In genomic region chr5:155998258-155998657, GRCh38 we compare ENCODE assay signal across 33 cellular contexts.
"Had no signal": no experiment of that assay in that cellular context is flagged by ENCODE, and none has a peak within 500 bp of the region (broad histone marks: within the 10 kb centered on the region; RNA-seq: fewer than 3 reads in every experiment).

No MANE protein-coding gene starts in this region.

- H3K4me1 ChIP-seq: adrenal gland, body of pancreas, breast epithelium had no signal

- H3K36me3 ChIP-seq: adrenal gland, brain microvascular endothelial cell, breast epithelium had no signal

- FAIRE-seq: astrocyte, TTC549 had no signal

- ATAC-seq: activated CD8-positive, alpha-beta T cell treated with anti-CD3 and anti-CD28 coated beads for 36 hours; activated naive CD4-positive, alpha-beta T cell treated with anti-CD3 and anti-CD28 coated beads, Interleukin-2, amount 50 U/mL, for 72 hours; activated T-cell treated with anti-CD3 and anti-CD28 coated beads, Interleukin-2, amount 50 U/mL, for 4 hours; activated T-cell treated with anti-CD3 and anti-CD28 coated beads, Interleukin-2, amount 50 U/mL, for 72 hours; activated T-helper 17 cell treated with anti-CD3 and anti-CD28 coated beads, Interleukin-2, amount 50 U/mL, for 72 hours; body of pancreas had no signal

- DNase-seq: activated B cell treated with CpG ODN at 0.5 μM for 24 hours; activated CD4-positive, alpha-beta memory T cell treated with anti-CD3 and anti-CD28 coated beads for 36 hours; activated CD4-positive, alpha-beta T cell treated with anti-CD3 and anti-CD28 coated beads for 4 hours; activated CD4-positive, alpha-beta T cell treated with anti-CD3 and anti-CD28 coated beads, Interleukin-2, amount 10 ng/mL, durations not matched to agents 24 days and 14 days; activated CD4-positive, alpha-beta T cell treated with anti-CD3 and anti-CD28 coated beads, Interleukin-2, amount 50 U/mL, for 1 hour; activated CD4-positive, alpha-beta T cell treated with anti-CD3 and anti-CD28 coated beads, Interleukin-2, amount 50 U/mL, for 4 hours; activated CD4-positive, CD25-positive, alpha-beta regulatory T cell treated with anti-CD3 and anti-CD28 coated beads, Interleukin-2, amount 50 U/mL, for 72 hours; activated CD8-positive, alpha-beta memory T cell treated with anti-CD3 and anti-CD28 coated beads, Interleukin-2, amount 50 U/mL, for 4 hours; activated CD8-positive, alpha-beta T cell treated with anti-CD3 and anti-CD28 coated beads for 36 hours; activated effector memory CD4-positive, alpha-beta T cell treated with anti-CD3 and anti-CD28 coated beads, Interleukin-2, amount 50 U/mL, for 16 hours; activated gamma-delta T cell treated with Interleukin-2 at 50 U/mL for 16 hours; activated naive CD4-positive, alpha-beta T cell; activated naive CD4-positive, alpha-beta T cell treated with anti-CD3 and anti-CD28 coated beads for 36 hours; activated naive CD4-positive, alpha-beta T cell treated with anti-CD3 and anti-CD28 coated beads, Interleukin-2, amount 50 U/mL, for 16 hours; activated naive CD8-positive, alpha-beta T cell treated with anti-CD3 and anti-CD28 coated beads for 36 hours; activated T-cell treated with anti-CD3 and anti-CD28 coated beads for 4 hours; activated T-cell treated with anti-CD3 and anti-CD28 coated beads, Interleukin-2, amount 50 U/mL, for 1 hour; activated T-cell treated with anti-CD3 and anti-CD28 coated beads, Interleukin-2, amount 50 U/mL, for 4 hours; activated T-cell treated with anti-CD3 and anti-CD28 coated beads, Interleukin-2, amount 50 U/mL, for 72 hours; adrenal gland; amniotic stem cell; aorta; body of pancreas; brain microvascular endothelial cell; central memory CD4-positive, alpha-beta T cell; T-helper 2 cell; T-helper 9 cell had no signal

- H3K27me3 ChIP-seq: adrenal gland, body of pancreas, brain microvascular endothelial cell, breast epithelium had no signal

- H3K4me3 ChIP-seq: adrenal gland, body of pancreas, breast epithelium had no signal

- H3K9me3 ChIP-seq: adrenal gland, body of pancreas, breast epithelium had no signal

- H3K27ac ChIP-seq: adrenal gland, body of pancreas, brain microvascular endothelial cell, breast epithelium, VCaP had no signal
